ENCODE assay signal across 1 cellular context in genomic region chr20:50815162-50815989, GRCh38.
TF ChIP-seq lines count a peak whose summit lies in the region.

No MANE protein-coding gene starts in this region.

TF ChIP-seq in IMR-90, 13 proteins besides CTCF, POLR2A, EP300 and RAD21 (continued from another document):
- TF ChIP-seq ELK1 (IDR thresholded peaks at IDR 0.05; ENCODE audit: borderline replicate concordance, low read depth, low read length): no peak
- no peak for TF ChIP-seq CEBPB (IDR thresholded peaks at IDR 0.05; ENCODE audit: low read depth, low read length)
- TF ChIP-seq SMC3 (IDR thresholded peaks at IDR 0.05; ENCODE audit: low read depth, low read length): no peak
